ENCODE assay signal across 8 cellular contexts in genomic region chr15:45429974-45430792, GRCh38. TPM values are rescaled to one million over a fixed set of nuclear protein-coding genes. Genes with fewer than 3 reads are reported as not detected.
DNase-seq lines count a peak whose midpoint lies in the region; ATAC-seq and TF ChIP-seq lines count a peak whose summit lies in the region.

No MANE protein-coding gene starts in this region.

- DNase-seq in CD1c-positive myeloid dendritic cell (ENCODE audit: extremely low spot score), result peak; percentile 89
- DNase-seq in MG63, result peak; percentile 56
- peak; percentile 87 for DNase-seq in activated CD4-positive, alpha-beta T cell treated with anti-CD3 and anti-CD28 coated beads, Interleukin-2, amount 10 ng/mL, durations not matched to agents 7 days and 5 days
- DNase-seq in dermis blood vessel endothelial cell, result peak; percentile 74
- DNase-seq in lower leg skin (ENCODE audit: low spot score in 2 of 2), result peak; percentile 43 to 95
- DNase-seq in stimulated activated CD4-positive, alpha-beta T cell treated with anti-CD3 and anti-CD28 coated beads, TNF-alpha, amount 100 ng/mL, for 4 hours (ENCODE audit: low read depth in 3 of 3), result peak; percentile 71 to 87 (median 77)
- no peak for DNase-seq in T1000 (lab: John Stamatoyannopoulos, UW)

- POLR2A ChIA-PET in activated CD4-positive, alpha-beta T cell treated with anti-CD3 and anti-CD28 coated beads, Interleukin-2, amount 10 ng/mL, durations not matched to agents 7 days and 5 days (lab: Charles Lee), result no interaction called here

- 15 to 17% methylated on average over 66 to 71 of the region's 73 CpGs for WGBS in lower leg skin, 2 donors

- peaks cover 26% of the 10 kb centered on the region for H3K27me3 Mint-ChIP-seq in activated CD4-positive, alpha-beta T cell treated with anti-CD3 and anti-CD28 coated beads, Interleukin-2, amount 10 ng/mL, durations not matched to agents 7 days and 5 days

- H3K36me3 ChIP-seq in MG63, result no peaks in the 10 kb centered on the region

- H3K4me3 Mint-ChIP-seq in activated CD4-positive, alpha-beta T cell treated with anti-CD3 and anti-CD28 coated beads, Interleukin-2, amount 10 ng/mL, durations not matched to agents 7 days and 5 days, result peak overlapping the region; percentile 50

- H3K27ac Mint-ChIP-seq in activated CD4-positive, alpha-beta T cell treated with anti-CD3 and anti-CD28 coated beads, Interleukin-2, amount 10 ng/mL, durations not matched to agents 7 days and 5 days, result no peak overlapping the region

- ATAC-seq in GM21390 (IDR thresholded peaks at IDR 0.05; ENCODE audit: unreplicated experiment), result peak; percentile 72

- H3K27me3 ChIP-seq in MG63, result no peaks in the 10 kb centered on the region; the same call in 1 of the 2 replicates

- peak overlapping the region; percentile 45 for H3K4me3 ChIP-seq in MG63
- no peak overlapping the region for H3K4me3 ChIP-seq in lower leg skin (ENCODE audit: low read depth, poor library complexity, severe bottlenecking)

- no peaks in the 10 kb centered on the region for H3K9me3 ChIP-seq in MG63

- no peak for TF ChIP-seq POLR2A in lower leg skin (IDR thresholded peaks at IDR 0.05)

- H3K9me3 Mint-ChIP-seq in activated CD4-positive, alpha-beta T cell treated with anti-CD3 and anti-CD28 coated beads, Interleukin-2, amount 10 ng/mL, durations not matched to agents 7 days and 5 days, result no peaks in the 10 kb centered on the region

- H3K36me3 Mint-ChIP-seq in activated CD4-positive, alpha-beta T cell treated with anti-CD3 and anti-CD28 coated beads, Interleukin-2, amount 10 ng/mL, durations not matched to agents 7 days and 5 days (ENCODE audit: low read depth), result no peaks in the 10 kb centered on the region

- intact Hi-C loops in lower leg skin (cut with DNase I; ENCODE audit: low total_unique reads), result loop anchor here (2.0 kb wide), 1 partner anchor 27 kb away; no protein-coding TSS in a partner anchor

- CTCF ChIA-PET in activated CD4-positive, alpha-beta T cell treated with anti-CD3 and anti-CD28 coated beads, Interleukin-2, amount 10 ng/mL, durations not matched to agents 7 days and 5 days (lab: Charles Lee), result interaction anchor here (0.6 to 3.3 kb wide), 27 partner anchors 8 to 588 kb away, joined by 3 to 46 read pairs (median 4); partner anchors contain the start of gene BLOC1S6

- H3K4me1 Mint-ChIP-seq in activated CD4-positive, alpha-beta T cell treated with anti-CD3 and anti-CD28 coated beads, Interleukin-2, amount 10 ng/mL, durations not matched to agents 7 days and 5 days, result peaks cover 5% of the 10 kb centered on the region

- TF ChIP-seq CTCF in lower leg skin (IDR thresholded peaks at IDR 0.05), result peak in 1 of 3 donors; percentile 50

RNA-seq across cellular contexts. Expression of gene GATM, which starts 51.8 kb away (rescaled TPM):
- 0.23 TPM in 1 of 2 replicates, not detected in the other for total RNA-seq in MG63 (2014; rRNA removed; shearing (Covaris generic); ENCODE audit: low replicate concordance)
- total RNA-seq in activated CD4-positive, alpha-beta T cell treated with anti-CD3 and anti-CD28 coated beads, Interleukin-2, amount 10 ng/mL, durations not matched to agents 7 days and 5 days, result 1 to 10 TPM; 1.6 to 2.0 TPM
- total RNA-seq in dermis blood vessel endothelial cell (0.23 and 0.34 TPM in 2 replicates), lower leg skin (100 to 1,000 TPM; 120 to 178 (median 159) TPM)

Comparison
In these comparisons a context has a peak if more than half of its experiments do, and no peak if none do; other contexts are left out.
1. RNA of gene GATM, which starts 51.8 kb away (total RNA-seq): 120 to 178 TPM in lower leg skin; 1.6 to 2.0 TPM in activated CD4-positive, alpha-beta T cell treated with anti-CD3 and anti-CD28 coated beads, Interleukin-2, amount 10 ng/mL, durations not matched to agents 7 days and 5 days, 0.23 to 0.34 TPM in dermis blood vessel endothelial cell and 0.23 TPM in MG63; every median in the first group is over 10 times any median in the second.